1 cellular context compared by ENCODE assay signal in genomic region chr20:46099491-46100287, GRCh38.
TF ChIP-seq lines count a peak whose summit lies in the region.

No MANE protein-coding gene starts in this region.

TF ChIP-seq in HepG2, 621 proteins besides CTCF, POLR2A, EP300 and RAD21 (continued from another document and continues in another):
- TF ChIP-seq STAT6 (CRISPR knock-in tag; IDR thresholded peaks at IDR 0.05; ENCODE audit: borderline replicate concordance) (no peak), ZSCAN31 (CRISPR knock-in tag; IDR thresholded peaks at IDR 0.05; ENCODE audit: low read depth) (no peak), ZNF784 (CRISPR knock-in tag; IDR thresholded peaks at IDR 0.05; ENCODE audit: borderline replicate concordance) (no peak), ZSCAN25 (CRISPR knock-in tag; IDR thresholded peaks at IDR 0.05) (0 out of 2 replicates have a peak, but pooled peaks have one; percentile 25), CREB3 (CRISPR knock-in tag; IDR thresholded peaks at IDR 0.05) (no peak), NCOA5 (CRISPR knock-in tag; IDR thresholded peaks at IDR 0.05) (no peak), NBN (conservative IDR thresholded peaks at IDR 0.05) (no peak), ZNF142 (CRISPR knock-in tag; IDR thresholded peaks at IDR 0.05) (no peak), CC2D1A (CRISPR knock-in tag; IDR thresholded peaks at IDR 0.05) (no peak), EZH2 (conservative IDR thresholded peaks at IDR 0.05; ENCODE audit: low read depth, low read length) (no peak), ZBTB26 (CRISPR knock-in tag; IDR thresholded peaks at IDR 0.05; ENCODE audit: borderline replicate concordance) (no peak), ATF3 (CRISPR knock-in tag; IDR thresholded peaks at IDR 0.05) (no peak), HOXA7 (CRISPR knock-in tag; IDR thresholded peaks at IDR 0.05) (no peak), IRF2 (CRISPR knock-in tag; IDR thresholded peaks at IDR 0.05) (no peak), SIX1 (CRISPR knock-in tag; IDR thresholded peaks at IDR 0.05; ENCODE audit: borderline replicate concordance) (no peak), MYNN (CRISPR knock-in tag; IDR thresholded peaks at IDR 0.05; ENCODE audit: low read depth) (no peak), ZHX1 (CRISPR knock-in tag; IDR thresholded peaks at IDR 0.05; ENCODE audit: low read depth) (no peak; the same call in 1 of the 2 replicates), GZF1 (CRISPR knock-in tag; IDR thresholded peaks at IDR 0.05) (no peak), JDP2 (CRISPR knock-in tag; IDR thresholded peaks at IDR 0.05; ENCODE audit: borderline replicate concordance) (no peak), ZNF225 (CRISPR knock-in tag; IDR thresholded peaks at IDR 0.05) (no peak), ZFY (CRISPR knock-in tag; IDR thresholded peaks at IDR 0.05) (no peak), CBFB (CRISPR knock-in tag; IDR thresholded peaks at IDR 0.05) (0 out of 2 replicates have a peak, but pooled peaks have one; percentile 24), ZNF670 (CRISPR knock-in tag; IDR thresholded peaks at IDR 0.05; ENCODE audit: borderline replicate concordance) (no peak), ZNF800 (CRISPR knock-in tag; IDR thresholded peaks at IDR 0.05) (no peak), ZFYVE20 (CRISPR knock-in tag; IDR thresholded peaks at IDR 0.05; ENCODE audit: borderline replicate concordance, low read depth) (no peak), POLR2AphosphoS2 (IDR thresholded peaks at IDR 0.05; ENCODE audit: low read depth, low read length) (no peak), PHF5A (CRISPR knock-in tag; IDR thresholded peaks at IDR 0.05; ENCODE audit: low read depth, unreplicated experiment) (no peak), ARID2 (CRISPR knock-in tag; IDR thresholded peaks at IDR 0.05; ENCODE audit: borderline replicate concordance) (no peak), JUN (CRISPR knock-in tag; IDR thresholded peaks at IDR 0.05) (no peak), ZNF18 (CRISPR knock-in tag; IDR thresholded peaks at IDR 0.05; ENCODE audit: insufficient replicate concordance) (no peak), HMGXB4 (CRISPR knock-in tag; IDR thresholded peaks at IDR 0.05; ENCODE audit: borderline replicate concordance in 1 of 2, low read depth in 1 of 2) (peak in 1 of 2 experiments; percentile 25; a peak in 1 of 4 replicates), SUZ12 (IDR thresholded peaks at IDR 0.05; ENCODE audit: low read depth, low read length) (no peak; the same call in 1 of the 2 replicates), MXD3 (CRISPR knock-in tag; IDR thresholded peaks at IDR 0.05) (no peak), AHR (CRISPR knock-in tag; IDR thresholded peaks at IDR 0.05) (no peak), RARG (CRISPR knock-in tag; IDR thresholded peaks at IDR 0.05; ENCODE audit: low read depth) (no peak), EED (CRISPR knock-in tag; IDR thresholded peaks at IDR 0.05) (0 out of 2 replicates have a peak, but pooled peaks have one; percentile 39), FLYWCH1 (CRISPR knock-in tag; IDR thresholded peaks at IDR 0.05) (no peak), BCL6 (CRISPR knock-in tag; IDR thresholded peaks at IDR 0.05) (no peak), MATR3 (CRISPR knock-in tag; IDR thresholded peaks at IDR 0.05) (no peak), RXRA (CRISPR knock-in tag; IDR thresholded peaks at IDR 0.05) (peak; percentile 13; the same call in 1 of the 2 replicates), ZNF234 (CRISPR knock-in tag; conservative IDR thresholded peaks at IDR 0.05) (no peak), NR2F6 (IDR thresholded peaks at IDR 0.05) (no peak), NR2F6 (CRISPR knock-in tag; IDR thresholded peaks at IDR 0.05) (no peak), ZNF558 (CRISPR knock-in tag; IDR thresholded peaks at IDR 0.05; ENCODE audit: borderline replicate concordance) (no peak)
